ENCODE assay signal across 2 cellular contexts in the genomic region with DNA sequence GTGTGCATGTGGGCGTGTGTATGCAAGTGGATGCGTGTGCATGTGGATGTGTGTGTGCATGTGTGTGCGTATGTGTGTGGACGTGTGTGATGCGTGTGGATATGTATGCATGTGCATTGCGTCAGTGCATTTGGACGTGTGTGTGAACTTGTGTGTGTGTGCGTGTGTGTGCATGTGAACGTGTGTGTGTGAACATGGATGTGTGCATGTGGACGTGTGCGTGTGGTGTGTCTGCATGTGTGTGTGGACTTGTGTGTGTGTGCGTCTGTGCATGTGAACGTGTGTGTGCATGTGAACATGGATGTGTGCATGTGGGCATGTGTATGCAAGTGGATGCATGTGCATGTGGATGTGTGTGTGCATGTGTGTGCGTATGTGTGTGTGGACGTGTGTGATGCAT.
TF ChIP-seq lines count a peak whose summit lies in the region.

No MANE protein-coding gene starts in this region.

TF ChIP-seq in IMR-90, 13 proteins besides CTCF, POLR2A, EP300 and RAD21:
- TF ChIP-seq USF2 (IDR thresholded peaks at IDR 0.05; ENCODE audit: low read depth, low read length) (no peak), MAFK (IDR thresholded peaks at IDR 0.05; ENCODE audit: low read depth, low read length) (no peak), CEBPB (IDR thresholded peaks at IDR 0.05; ENCODE audit: low read depth, low read length) (no peak), FOS (IDR thresholded peaks at IDR 0.05; ENCODE audit: low read depth, low read length) (no peak), BHLHE40 (IDR thresholded peaks at IDR 0.05; ENCODE audit: low read depth, low read length) (no peak), CHD1 (IDR thresholded peaks at IDR 0.05; ENCODE audit: low read depth, low read length) (no peak), RCOR1 (IDR thresholded peaks at IDR 0.05; ENCODE audit: insufficient replicate concordance, low read length) (no peak), RFX5 (IDR thresholded peaks at IDR 0.05; ENCODE audit: low read depth, low read length) (no peak), SMC3 (IDR thresholded peaks at IDR 0.05; ENCODE audit: low read depth, low read length) (no peak), NFE2L2 (IDR thresholded peaks at IDR 0.05; ENCODE audit: low read depth, low read length) (no peak), MXI1 (IDR thresholded peaks at IDR 0.05; ENCODE audit: borderline replicate concordance, low read depth, low read length) (no peak)
- TF ChIP-seq, protein P1, sequence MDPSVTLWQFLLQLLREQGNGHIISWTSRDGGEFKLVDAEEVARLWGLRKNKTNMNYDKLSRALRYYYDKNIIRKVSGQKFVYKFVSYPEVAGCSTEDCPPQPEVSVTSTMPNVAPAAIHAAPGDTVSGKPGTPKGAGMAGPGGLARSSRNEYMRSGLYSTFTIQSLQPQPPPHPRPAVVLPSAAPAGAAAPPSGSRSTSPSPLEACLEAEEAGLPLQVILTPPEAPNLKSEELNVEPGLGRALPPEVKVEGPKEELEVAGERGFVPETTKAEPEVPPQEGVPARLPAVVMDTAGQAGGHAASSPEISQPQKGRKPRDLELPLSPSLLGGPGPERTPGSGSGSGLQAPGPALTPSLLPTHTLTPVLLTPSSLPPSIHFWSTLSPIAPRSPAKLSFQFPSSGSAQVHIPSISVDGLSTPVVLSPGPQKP (IDR thresholded peaks at IDR 0.05; ENCODE audit: borderline replicate concordance, low read depth, low read length): no peak

TF ChIP-seq in H1, 55 proteins besides CTCF, POLR2A, EP300 and RAD21:
- no peak for TF ChIP-seq CHD2 (IDR thresholded peaks at IDR 0.05; ENCODE audit: low read length)
- no peak for TF ChIP-seq JUND (IDR thresholded peaks at IDR 0.05; ENCODE audit: low read length)
- TF ChIP-seq BRCA1 (IDR thresholded peaks at IDR 0.05; ENCODE audit: low read depth, low read length): no peak
- TF ChIP-seq RFX5 (IDR thresholded peaks at IDR 0.05; ENCODE audit: borderline replicate concordance, low read depth, low read length): no peak
- TF ChIP-seq MAFK (IDR thresholded peaks at IDR 0.05; ENCODE audit: low read depth, low read length): no peak
